In genomic region chr11:119793335-119793984, GRCh38 we compare ENCODE assay signal across 27 cellular contexts.
DNase-seq lines count a peak whose midpoint lies in the region; ATAC-seq, FAIRE-seq and TF ChIP-seq lines count a peak whose summit lies in the region.
"Had no signal": no experiment of that assay in that cellular context is flagged by ENCODE, and none has a peak within 500 bp of the region (broad histone marks: within the 10 kb centered on the region; RNA-seq: fewer than 3 reads in every experiment).

No MANE protein-coding gene starts in this region.

- H3K9me3 Mint-ChIP-seq in astrocyte (ENCODE audit: unreplicated experiment): no peaks in the 10 kb centered on the region
- no peaks in the 10 kb centered on the region for H3K9me3 Mint-ChIP-seq in activated naive CD8-positive, alpha-beta T cell treated with anti-CD3 and anti-CD28 coated beads, Interleukin-2, amount 50 U/mL, for 24 hours
- no peaks in the 10 kb centered on the region for H3K9me3 Mint-ChIP-seq in stimulated activated naive CD8-positive, alpha-beta T cell treated with anti-CD3 and anti-CD28 coated beads, Interleukin-15, amount 100 ng/mL, for 72 hours
- H3K9me3 Mint-ChIP-seq: activated CD4-positive, alpha-beta memory T cell treated with anti-CD3 and anti-CD28 coated beads, Interleukin-2, amount 10 ng/mL, durations not matched to agents 7 days and 5 days; natural killer cell treated with Interleukin-12 subunit alpha and Interleukin-12 subunit beta and Interleukin-15 and Interleukin-18, amount 100 ng/mL, for 72 hours; stimulated activated naive CD8-positive, alpha-beta T cell treated with anti-CD3 and anti-CD28 coated beads, Interleukin-15, Interleukin-2, amounts not matched to agents 100 ng/mL and 50 ng/mL, for 24 hours had no signal

- H3K9ac ChIP-seq in GM23248 (peak overlapping the region; percentile 40), astrocyte (ENCODE audit: low read length) (no peak overlapping the region)

- intact Hi-C loops in upper lobe of right lung (cut with DNase I): no loop called here

- no peak for FAIRE-seq in astrocyte (lab: Jason Lieb, UNC)
- FAIRE-seq: pancreas had no signal

- WGBS in GM23248 (ENCODE audit: low coverage in 1 of 2, low lambda C conversion rate in 2 of 2, missing lambda C conversion rate in 2 of 2), 2 experiments: 56 to 60% methylated on average over 9 to 10 of the region's 10 CpGs

- H3K9me2 ChIP-seq in GM23248 (ENCODE audit: insufficient read depth): no peaks in the 10 kb centered on the region

- H3F3A ChIP-seq in GM23248 (ENCODE audit: insufficient read depth): peaks cover 22% of the 10 kb centered on the region

- no peak overlapping the region for H2AFZ ChIP-seq in GM23248
- H2AFZ ChIP-seq in astrocyte (ENCODE audit: low read depth, low read length): peak overlapping the region; percentile 44
- H2AFZ ChIP-seq: PC-9 had no signal

- no peaks in the 10 kb centered on the region for H3K36me3 Mint-ChIP-seq in astrocyte (ENCODE audit: low read depth, unreplicated experiment)
- H3K36me3 Mint-ChIP-seq in activated naive CD8-positive, alpha-beta T cell treated with anti-CD3 and anti-CD28 coated beads, Interleukin-2, amount 50 U/mL, for 24 hours (ENCODE audit: low read depth): no peaks in the 10 kb centered on the region
- H3K36me3 Mint-ChIP-seq: activated naive CD8-positive, alpha-beta T cell; natural killer cell treated with Interleukin-12 subunit alpha and Interleukin-12 subunit beta and Interleukin-15 and Interleukin-18, amount 100 ng/mL, for 72 hours had no signal

- no peaks in the 10 kb centered on the region for H3K36me3 ChIP-seq in GM23248 (ENCODE audit: low read depth)
- no peaks in the 10 kb centered on the region for H3K36me3 ChIP-seq in astrocyte (ENCODE audit: insufficient read depth, low read length)
- no peaks in the 10 kb centered on the region for H3K36me3 ChIP-seq in upper lobe of right lung
- H3K36me3 ChIP-seq: BE2C, pancreas, right atrium auricular region had no signal

- no peaks in the 10 kb centered on the region; the same call in 1 of the 2 replicates for H3K27me3 ChIP-seq in GM23248 (replicated peaks; ENCODE audit: insufficient read depth)
- no peaks in the 10 kb centered on the region for H3K27me3 ChIP-seq in astrocyte (ENCODE audit: insufficient read depth, low read length)
- H3K27me3 ChIP-seq in upper lobe of right lung: peaks cover 8% of the 10 kb centered on the region
- H3K27me3 ChIP-seq: BE2C, pancreas, right atrium auricular region had no signal

- H3K4me2 ChIP-seq in GM23248 (ENCODE audit: unreplicated experiment) (peak overlapping the region; percentile 33), astrocyte (ENCODE audit: low read length) (peak overlapping the region; percentile 36)
- H3K4me2 ChIP-seq: PC-9 had no signal

- H3K27me3 Mint-ChIP-seq in astrocyte (ENCODE audit: low read depth, unreplicated experiment): peaks cover 11% of the 10 kb centered on the region
- H3K27me3 Mint-ChIP-seq in activated naive CD8-positive, alpha-beta T cell treated with anti-CD3 and anti-CD28 coated beads, Interleukin-2, amount 50 U/mL, for 24 hours: peaks cover 11% of the 10 kb centered on the region
- H3K27me3 Mint-ChIP-seq in stimulated activated naive CD8-positive, alpha-beta T cell treated with anti-CD3 and anti-CD28 coated beads, Interleukin-15, amount 100 ng/mL, for 72 hours: peaks cover 27% of the 10 kb centered on the region

- H3K4me3 Mint-ChIP-seq in astrocyte (ENCODE audit: unreplicated experiment): no peak overlapping the region
- no peak overlapping the region for H3K4me3 Mint-ChIP-seq in activated naive CD8-positive, alpha-beta T cell treated with anti-CD3 and anti-CD28 coated beads, Interleukin-2, amount 50 U/mL, for 24 hours
- no peak overlapping the region for H3K4me3 Mint-ChIP-seq in stimulated activated naive CD8-positive, alpha-beta T cell treated with anti-CD3 and anti-CD28 coated beads, Interleukin-15, amount 100 ng/mL, for 72 hours
- H3K4me3 Mint-ChIP-seq: activated CD4-positive, alpha-beta memory T cell treated with anti-CD3 and anti-CD28 coated beads, Interleukin-2, amount 10 ng/mL, durations not matched to agents 7 days and 5 days; activated naive CD8-positive, alpha-beta T cell; natural killer cell treated with Interleukin-12 subunit alpha and Interleukin-12 subunit beta and Interleukin-15 and Interleukin-18, amount 100 ng/mL, for 72 hours; stimulated activated naive CD8-positive, alpha-beta T cell treated with anti-CD3 and anti-CD28 coated beads, Interleukin-15, Interleukin-2, amounts not matched to agents 100 ng/mL and 50 ng/mL, for 24 hours had no signal

- H3K79me2 ChIP-seq in GM23248 (ENCODE audit: insufficient read depth) (no peaks in the 10 kb centered on the region), astrocyte (ENCODE audit: insufficient read depth, low read length) (no peaks in the 10 kb centered on the region)

- in situ Hi-C loops in GM23248 (cut with MboI): no loop called here

- H3K9me3 ChIP-seq in GM23248 (ENCODE audit: low read depth): no peaks in the 10 kb centered on the region
- H3K9me3 ChIP-seq in astrocyte (ENCODE audit: insufficient read depth, low read depth, low read length): no peaks in the 10 kb centered on the region
- no peaks in the 10 kb centered on the region for H3K9me3 ChIP-seq in upper lobe of right lung
- H3K9me3 ChIP-seq: BE2C, pancreas, right atrium auricular region had no signal

- DNase-seq in GM23248: peak; percentile 98
- peak; percentile 60 for DNase-seq in astrocyte (ENCODE audit: low read depth)
- peak; percentile 50 for DNase-seq in iPS-NIHi7 (ENCODE audit: extremely low spot score)
- DNase-seq in upper lobe of right lung: peak; percentile 46
- no peak for DNase-seq in activated naive CD8-positive, alpha-beta T cell treated with anti-CD3 and anti-CD28 coated beads, Interleukin-2, amount 50 U/mL, for 24 hours
- no peak for DNase-seq in stimulated activated naive CD8-positive, alpha-beta T cell treated with anti-CD3 and anti-CD28 coated beads, Interleukin-15, amount 100 ng/mL, for 72 hours
- DNase-seq: activated CD4-positive, alpha-beta memory T cell treated with anti-CD3 and anti-CD28 coated beads, Interleukin-2, amount 10 ng/mL, durations not matched to agents 7 days and 5 days; BE2C; cerebellar nuclear complex; DMS53; foreskin melanocyte; GF-D8; IMR-90; midbrain; NCI-H2081 treated with DMSO at 0.1 percent for 48 hours; PC-9; SHP77; trophoblast cell had no signal

- peaks cover 47% of the 10 kb centered on the region for H3K4me1 Mint-ChIP-seq in astrocyte (ENCODE audit: low read depth, unreplicated experiment)
- H3K4me1 Mint-ChIP-seq in activated naive CD8-positive, alpha-beta T cell treated with anti-CD3 and anti-CD28 coated beads, Interleukin-2, amount 50 U/mL, for 24 hours: no peaks in the 10 kb centered on the region
- no peaks in the 10 kb centered on the region for H3K4me1 Mint-ChIP-seq in stimulated activated naive CD8-positive, alpha-beta T cell treated with anti-CD3 and anti-CD28 coated beads, Interleukin-15, amount 100 ng/mL, for 72 hours
- H3K4me1 Mint-ChIP-seq: activated CD4-positive, alpha-beta memory T cell treated with anti-CD3 and anti-CD28 coated beads, Interleukin-2, amount 10 ng/mL, durations not matched to agents 7 days and 5 days had no signal

- H3K4me1 ChIP-seq in GM23248 (ENCODE audit: insufficient read depth): peaks cover 39% of the 10 kb centered on the region
- peaks cover 53% of the 10 kb centered on the region for H3K4me1 ChIP-seq in astrocyte (ENCODE audit: insufficient read depth, low read length)
- H3K4me1 ChIP-seq in upper lobe of right lung: no peaks in the 10 kb centered on the region
- H3K4me1 ChIP-seq: pancreas, right atrium auricular region had no signal

- TF ChIP-seq CTCF in astrocyte (IDR thresholded peaks at IDR 0.05; ENCODE audit: insufficient read depth, low read depth, low read length): no peak
- no peak for TF ChIP-seq CTCF in upper lobe of right lung (IDR thresholded peaks at IDR 0.05)

- H3K27ac ChIP-seq in GM23248: peak overlapping the region; percentile 61
- peak overlapping the region; percentile 31 for H3K27ac ChIP-seq in astrocyte (ENCODE audit: low read depth, low read length)
- H3K27ac ChIP-seq in upper lobe of right lung: no peak overlapping the region
- H3K27ac ChIP-seq: epithelial cell of prostate, pancreas, PC-9, right atrium auricular region had no signal

- no peak overlapping the region for H3K4me3 ChIP-seq in GM23248
- H3K4me3 ChIP-seq in astrocyte (ENCODE audit: insufficient read depth, low read depth, low read length): no peak overlapping the region
- no peak overlapping the region for H3K4me3 ChIP-seq in upper lobe of right lung
- H3K4me3 ChIP-seq: pancreas, PC-9, right atrium auricular region had no signal

- ATAC-seq in upper lobe of right lung (no peak), GM19351 (IDR thresholded peaks at IDR 0.05; ENCODE audit: unreplicated experiment) (no peak)
- ATAC-seq in activated naive CD8-positive, alpha-beta T cell treated with anti-CD3 and anti-CD28 coated beads, Interleukin-2, amount 50 U/mL, for 24 hours: no peak
- ATAC-seq in stimulated activated naive CD8-positive, alpha-beta T cell treated with anti-CD3 and anti-CD28 coated beads, Interleukin-15, amount 100 ng/mL, for 72 hours: no peak
- ATAC-seq: activated CD4-positive, CD25-positive, alpha-beta regulatory T cell treated with anti-CD3 and anti-CD28 coated beads, Interleukin-2, amount 50 U/mL, for 24 hours; HCT116; natural killer cell treated with Interleukin-12 subunit alpha and Interleukin-12 subunit beta and Interleukin-15 and Interleukin-18, amount 100 ng/mL, for 72 hours; pancreas had no signal

- H3K27ac Mint-ChIP-seq in astrocyte (ENCODE audit: unreplicated experiment): peak overlapping the region; percentile 89
- H3K27ac Mint-ChIP-seq in activated naive CD8-positive, alpha-beta T cell treated with anti-CD3 and anti-CD28 coated beads, Interleukin-2, amount 50 U/mL, for 24 hours: no peak overlapping the region
- no peak overlapping the region for H3K27ac Mint-ChIP-seq in stimulated activated naive CD8-positive, alpha-beta T cell treated with anti-CD3 and anti-CD28 coated beads, Interleukin-15, amount 100 ng/mL, for 72 hours
- H3K27ac Mint-ChIP-seq: activated CD4-positive, alpha-beta memory T cell treated with anti-CD3 and anti-CD28 coated beads, Interleukin-2, amount 10 ng/mL, durations not matched to agents 7 days and 5 days; activated naive CD8-positive, alpha-beta T cell; natural killer cell treated with Interleukin-12 subunit alpha and Interleukin-12 subunit beta and Interleukin-15 and Interleukin-18, amount 100 ng/mL, for 72 hours; stimulated activated naive CD8-positive, alpha-beta T cell treated with anti-CD3 and anti-CD28 coated beads, Interleukin-15, Interleukin-2, amounts not matched to agents 100 ng/mL and 50 ng/mL, for 24 hours had no signal

- H4K20me1 ChIP-seq in GM23248 (ENCODE audit: insufficient read depth) (no peaks in the 10 kb centered on the region), astrocyte (ENCODE audit: insufficient read depth, low read length) (peaks cover 3% of the 10 kb centered on the region)

Comparison
In these comparisons a context has a peak if more than half of its experiments do, and no peak if none do; other contexts are left out.
1. DNase-seq: peak in GM23248 (single experiment), astrocyte (single experiment), iPS-NIHi7 (single experiment) and upper lobe of right lung (single experiment); none in activated naive CD8-positive, alpha-beta T cell treated with anti-CD3 and anti-CD28 coated beads, Interleukin-2, amount 50 U/mL, for 24 hours (single experiment) and stimulated activated naive CD8-positive, alpha-beta T cell treated with anti-CD3 and anti-CD28 coated beads, Interleukin-15, amount 100 ng/mL, for 72 hours (0 of 2).